14 cellular contexts compared by ENCODE assay signal in genomic region chr1:163414778-163415177, GRCh38.
DNase-seq lines count a peak whose midpoint lies in the region; ATAC-seq, FAIRE-seq and TF ChIP-seq lines count a peak whose summit lies in the region.
"Had no signal": no experiment of that assay in that cellular context is flagged by ENCODE, and none has a peak within 500 bp of the region (broad histone marks: within the 10 kb centered on the region; RNA-seq: fewer than 3 reads in every experiment).

No MANE protein-coding gene starts in this region.

- no peaks in the 10 kb centered on the region for H3K79me2 ChIP-seq in OCI-LY3 (ENCODE audit: low read length)

- ATAC-seq in GM18868 (IDR thresholded peaks at IDR 0.05; ENCODE audit: unreplicated experiment) (peak; percentile 94), GM21576 (IDR thresholded peaks at IDR 0.05; ENCODE audit: unreplicated experiment) (peak; percentile 84), HG03097 (IDR thresholded peaks at IDR 0.05; ENCODE audit: low FRiP score, unreplicated experiment) (peak; percentile 87)

- FAIRE-seq in kidney (lab: Jason Lieb, UNC): no peak

- H3K27me3 ChIP-seq in OCI-LY3 (ENCODE audit: low read depth, low read length) (peaks cover 46% of the 10 kb centered on the region), H7 (ENCODE audit: control insufficient read depth, insufficient read depth, low read length) (no peaks in the 10 kb centered on the region)

- no peak overlapping the region for H3K4me3 ChIP-seq in OCI-LY3 (ENCODE audit: low read length)
- no peak overlapping the region for H3K4me3 ChIP-seq in kidney (ENCODE audit: low read length in 2 of 2)
- no peak overlapping the region for H3K4me3 ChIP-seq in H7 (ENCODE audit: insufficient read depth, low read depth, low read length)
- H3K4me3 ChIP-seq: lung had no signal

- TF ChIP-seq CTCF in OCI-LY3 (IDR thresholded peaks at IDR 0.05; ENCODE audit: low read depth, low read length): no peak
- TF ChIP-seq CTCF in kidney (IDR thresholded peaks at IDR 0.05; ENCODE audit: borderline replicate concordance, extremely low read depth, insufficient read depth): no peak

- H2AFZ ChIP-seq in OCI-LY3 (ENCODE audit: low read depth, low read length): no peak overlapping the region

- H3K9ac ChIP-seq in OCI-LY3 (ENCODE audit: low read length): no peak overlapping the region
- H3K9ac ChIP-seq in kidney (ENCODE audit: low read length in 2 of 2): no peak overlapping the region

- H3K36me3 ChIP-seq in OCI-LY3 (replicated peaks; ENCODE audit: low read depth, low read length) (no peaks in the 10 kb centered on the region), kidney (ENCODE audit: control insufficient read depth in 1 of 2, insufficient read depth in 2 of 2, low read length in 2 of 2) (no peaks in the 10 kb centered on the region), H7 (replicated peaks; ENCODE audit: control insufficient read depth, insufficient read depth, low read length) (no peaks in the 10 kb centered on the region)

- H3K9me3 ChIP-seq in OCI-LY3 (ENCODE audit: insufficient read depth, low read length) (no peaks in the 10 kb centered on the region), kidney (ENCODE audit: control insufficient read depth in 1 of 2, low read length in 2 of 2) (no peaks in the 10 kb centered on the region)

- no peak overlapping the region for H3K27ac ChIP-seq in OCI-LY3 (ENCODE audit: low read length)
- no peak overlapping the region for H3K27ac ChIP-seq in kidney (ENCODE audit: low read depth in 2 of 2, low read length in 2 of 2)

- H3K4me1 ChIP-seq in OCI-LY3 (ENCODE audit: low read length) (peaks cover 9% of the 10 kb centered on the region), kidney (ENCODE audit: control insufficient read depth in 1 of 2, insufficient read depth in 1 of 2, low read depth in 1 of 2, low read length in 2 of 2) (peaks cover 0 to 2% of the 10 kb centered on the region in 2 donors)

- intact Hi-C loops in kidney (cut with DNase I): no loop called here

- H4K20me1 ChIP-seq in OCI-LY3 (ENCODE audit: insufficient read depth, low read length): no peaks in the 10 kb centered on the region

- H3K4me2 ChIP-seq in OCI-LY3 (ENCODE audit: low read length): peak overlapping the region; percentile 30

- no peak for DNase-seq in kidney
- no peak for DNase-seq in activated CD4-positive, alpha-beta T cell treated with anti-CD3 and anti-CD28 coated beads, Interleukin-2, amount 50 U/mL, for 48 hours
- DNase-seq in H7: no peak
- DNase-seq in NCI-H510A treated with DMSO at 0.1 percent for 48 hours (lab: John Stamatoyannopoulos, UW): no peak
- DNase-seq: anterior cingulate cortex; CD4-positive, CD25-positive, alpha-beta regulatory T cell; endodermal cell; NCI-H1930; stimulated activated CD4-positive, alpha-beta T cell treated with anti-CD3 and anti-CD28 coated beads, Interleukin-1b, Interleukin-23, amount 100 ng/mL, for 48 hours had no signal
